In genomic region chr14:56120091-56120632, GRCh38 we compare ENCODE assay signal across 8 cellular contexts. TPM values are rescaled to one million over a fixed set of nuclear protein-coding genes. Genes with fewer than 3 reads are reported as not detected.
DNase-seq lines count a peak whose midpoint lies in the region; ATAC-seq and TF ChIP-seq lines count a peak whose summit lies in the region.

No MANE protein-coding gene starts in this region.

- intact Hi-C loops in esophagus muscularis mucosa (cut with DNase I), result loop anchor here (10.0 kb wide), 1 partner anchor 215 kb away; no protein-coding TSS in a partner anchor

- TF ChIP-seq CTCF in esophagus muscularis mucosa (IDR thresholded peaks at IDR 0.05), result peak in 1 of 3 experiments; percentile 23

- TF ChIP-seq POLR2A in esophagus muscularis mucosa (IDR thresholded peaks at IDR 0.05; ENCODE audit: low read depth), result no peak

- H3K27me3 ChIP-seq in esophagus muscularis mucosa (no peaks in the 10 kb centered on the region), neuron (ENCODE audit: insufficient read depth, low read length) (no peaks in the 10 kb centered on the region)

- no peak overlapping the region for H3K27ac Mint-ChIP-seq in T-helper 2 cell treated with Interferon-gamma antibody and Interleukin-4, amounts not matched to agents 5 μg/mL and 100 μg/mL, for 36 hours

- H3K9me3 Mint-ChIP-seq in T-helper 2 cell treated with Interferon-gamma antibody and Interleukin-4, amounts not matched to agents 5 μg/mL and 100 μg/mL, for 36 hours, result no peaks in the 10 kb centered on the region

- peak overlapping the region; percentile 70 for H3K4me3 Mint-ChIP-seq in T-helper 2 cell treated with Interferon-gamma antibody and Interleukin-4, amounts not matched to agents 5 μg/mL and 100 μg/mL, for 36 hours

- H3K36me3 ChIP-seq in esophagus muscularis mucosa (no peaks in the 10 kb centered on the region), neuron (ENCODE audit: insufficient read depth, low read length) (no peaks in the 10 kb centered on the region)

- no peak for DNase-seq in T-helper 2 cell treated with Interferon-gamma antibody and Interleukin-4, amounts not matched to agents 5 μg/mL and 100 μg/mL, for 36 hours (ENCODE audit: low spot score)
- DNase-seq in T-helper 2 cell (no peak), OCI-M1 (lab: John Stamatoyannopoulos, UW) (peak; percentile 33), esophagus muscularis mucosa (ENCODE audit: extremely low spot score) (no peak), NCI-H2196 treated with DMSO at 0.1 percent for 48 hours (lab: John Stamatoyannopoulos, UW; ENCODE audit: unreplicated experiment) (no peak), inferior parietal cortex (ENCODE audit: extremely low spot score) (no peak)

- no peaks in the 10 kb centered on the region for H3K9me3 ChIP-seq in esophagus muscularis mucosa
- H3K9me3 ChIP-seq in neuron (ENCODE audit: low read length), result no peaks in the 10 kb centered on the region

- H3K4me1 ChIP-seq in esophagus muscularis mucosa (peaks cover 18 to 48% (median 34%) of the 10 kb centered on the region in 4 donors), neuron (ENCODE audit: insufficient read depth, low read length) (peaks cover 14% of the 10 kb centered on the region)

- TF ChIP-seq EP300 in esophagus muscularis mucosa (IDR thresholded peaks at IDR 0.05), result no peak

- H3K27ac ChIP-seq in esophagus muscularis mucosa (replicated peaks in 1 of 4), result peak overlapping the region; percentile 87 to 95 (median 90)

- peak overlapping the region; percentile 96 for H2AFZ ChIP-seq in neuron (ENCODE audit: low read depth, low read length)

- H3K4me3 ChIP-seq in esophagus muscularis mucosa (peak overlapping the region; percentile 93 to 98 (median 95)), neuron (ENCODE audit: low read length) (peak overlapping the region; percentile 79)

- peaks cover 29% of the 10 kb centered on the region for H3K4me1 Mint-ChIP-seq in T-helper 2 cell treated with Interferon-gamma antibody and Interleukin-4, amounts not matched to agents 5 μg/mL and 100 μg/mL, for 36 hours (ENCODE audit: low read depth)

- 45% methylated on average over 13 of the region's 13 CpGs for WGBS in esophagus muscularis mucosa

- peaks cover 47% of the 10 kb centered on the region for H3K27me3 Mint-ChIP-seq in T-helper 2 cell treated with Interferon-gamma antibody and Interleukin-4, amounts not matched to agents 5 μg/mL and 100 μg/mL, for 36 hours (ENCODE audit: low read depth)

- no peak for ATAC-seq in HG03378 (IDR thresholded peaks at IDR 0.05; ENCODE audit: unreplicated experiment)

- no peaks in the 10 kb centered on the region for H3K36me3 Mint-ChIP-seq in T-helper 2 cell treated with Interferon-gamma antibody and Interleukin-4, amounts not matched to agents 5 μg/mL and 100 μg/mL, for 36 hours (ENCODE audit: low read depth)

RNA-seq across cellular contexts. Expression of gene PELI2, which starts 2.0 kb away (rescaled TPM):
- total RNA-seq in esophagus muscularis mucosa, result 10 to 100 TPM; 10.6 to 16.3 (median 14.1) TPM
